19 cellular contexts compared by ENCODE assay signal in the genomic region with DNA sequence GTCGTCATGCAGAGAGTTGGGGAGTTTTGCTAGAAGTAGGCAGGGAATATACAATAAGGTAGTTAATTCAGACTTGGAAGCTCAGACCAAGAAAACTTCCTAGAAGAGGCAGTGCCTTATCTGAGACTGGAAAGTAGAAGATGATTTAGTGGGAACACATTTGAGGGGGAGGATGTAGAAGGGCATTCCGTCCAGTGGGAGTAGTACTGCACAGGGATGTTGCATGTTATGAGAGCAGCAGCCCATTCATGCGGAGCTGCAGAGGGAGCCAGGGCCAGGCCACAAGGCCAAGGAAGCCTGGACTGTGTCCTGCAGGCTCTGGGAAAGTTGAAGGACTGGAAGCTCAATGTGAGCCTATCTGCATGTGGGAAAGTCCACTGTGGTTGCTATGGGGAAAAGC.
DNase-seq lines count a peak whose midpoint lies in the region; ATAC-seq, FAIRE-seq and TF ChIP-seq lines count a peak whose summit lies in the region.
"Had no signal": no experiment of that assay in that cellular context is flagged by ENCODE, and none has a peak within 500 bp of the region (broad histone marks: within the 10 kb centered on the region; RNA-seq: fewer than 3 reads in every experiment).

No MANE protein-coding gene starts in this region.

- H3K9ac ChIP-seq in H1 (replicated peaks in 1 of 4; ENCODE audit: extremely low read depth in 1 of 4, low read depth in 3 of 4, low read length in 3 of 4), result no peak overlapping the region; a peak in 1 of 7 replicates

- H2AK5ac ChIP-seq in H1 (ENCODE audit: low read depth, low read length), result no peak overlapping the region

- no peak overlapping the region for H2BK5ac ChIP-seq in H1 (ENCODE audit: low read depth, low read length)

- no peak overlapping the region for H2BK20ac ChIP-seq in H1 (ENCODE audit: low read length)

- no peaks in the 10 kb centered on the region for H3K9me3 ChIP-seq in H1 (ENCODE audit: insufficient read depth in 2 of 2, low read depth in 1 of 2, low read length in 1 of 2)
- H3K9me3 ChIP-seq: HAP-1 had no signal

- no peak for TF ChIP-seq RAD21 in H1 (IDR thresholded peaks at IDR 0.05 in 1 of 2, conservative IDR thresholded peaks at IDR 0.05 in 1 of 2; ENCODE audit: low read depth in 2 of 2, low read length in 2 of 2)

- no peak overlapping the region for H2AFZ ChIP-seq in H1 (ENCODE audit: low read length)
- H2AFZ ChIP-seq: GM23338 had no signal

- H3K4me1 ChIP-seq in H1 (replicated peaks in 1 of 4; ENCODE audit: control insufficient read depth in 3 of 4, insufficient read depth in 4 of 4, low read length in 3 of 4), result peaks cover 3 to 9% (median 4%) of the 10 kb centered on the region in 4 experiments; a peak in 5 of 7 replicates
- H3K4me1 ChIP-seq: HAP-1 had no signal

- peak overlapping the region; percentile 73 for H2BK15ac ChIP-seq in H1 (ENCODE audit: low read length)

- H3K4me3 ChIP-seq in H1 (ENCODE audit: extremely low read depth in 1 of 4, insufficient read depth in 2 of 4, low read depth in 3 of 4, low read length in 4 of 4), result no peak overlapping the region
- H3K4me3 ChIP-seq: GM23338, HAP-1 had no signal

- POLR2A ChIA-PET in H1 (lab: Charles Lee; ENCODE audit: partially characterized antibody), result interaction anchor here (1.0 to 1.2 kb wide), 2 partner anchors 9 to 14 kb away, joined by 3 to 4 read pairs; no protein-coding TSS in a partner anchor

- H4K20me1 ChIP-seq in H1 (replicated peaks in 1 of 2; ENCODE audit: control insufficient read depth in 1 of 2, insufficient read depth in 2 of 2, low read length in 2 of 2), result no peaks in the 10 kb centered on the region

- no peak overlapping the region for H3K56ac ChIP-seq in H1 (replicated peaks; ENCODE audit: insufficient read length, low read depth, low read length)

- H4K91ac ChIP-seq in H1 (replicated peaks; ENCODE audit: insufficient read length, low read length), result no peak overlapping the region

- no peak overlapping the region for H3K23ac ChIP-seq in H1 (ENCODE audit: insufficient read length)

- no peak overlapping the region for H3K4ac ChIP-seq in H1 (replicated peaks; ENCODE audit: insufficient read length, low read depth, low read length)

- ATAC-seq in omental fat pad (ENCODE audit: low FRiP score), result peak; percentile 75
- ATAC-seq: GM23338 had no signal

- H4K8ac ChIP-seq in H1 (ENCODE audit: extremely low read depth, insufficient read depth, low read length), result no peak overlapping the region

- no peak overlapping the region for H2BK120ac ChIP-seq in H1 (replicated peaks; ENCODE audit: low read depth, low read length)

- WGBS in H1 (ENCODE audit: extremely low coverage in 1 of 2, insufficient coverage in 1 of 2, insufficient read length in 1 of 2, insufficient replicate concordance in 2 of 2, low coverage in 1 of 2, low lambda C conversion rate in 2 of 2, missing lambda C conversion rate in 1 of 2), 2 experiments, result 93% methylated on average over 3 of the region's 3 CpGs; no CpG with 5 or more reads in 1 of the 2 experiments

- CTCF ChIA-PET in H1 (lab: Charles Lee; ENCODE audit: partially characterized antibody), result interaction anchor here (0.9 to 1.3 kb wide), 3 partner anchors 12 to 48 kb away, joined by 3 to 4 read pairs (median 3); no protein-coding TSS in a partner anchor

- H3K79me1 ChIP-seq in H1 (ENCODE audit: low read depth, low read length), result no peaks in the 10 kb centered on the region

- no peak overlapping the region for H3K18ac ChIP-seq in H1 (ENCODE audit: extremely low read depth, low read length)

- no peak for DNase-seq in H1 (ENCODE audit: low read depth in 1 of 2, low spot score in 2 of 2)
- peak; percentile 28 for DNase-seq in kidney tubule cell (ENCODE audit: low spot score)
- no peak for DNase-seq in omental fat pad (ENCODE audit: low spot score)
- DNase-seq in frontal cortex (ENCODE audit: low spot score in 2 of 2), result no peak
- no peak for DNase-seq in cerebellum (ENCODE audit: low spot score)
- no peak for DNase-seq in NCI-H2081 treated with DMSO at 0.1 percent for 48 hours (lab: John Stamatoyannopoulos, UW)
- DNase-seq: C1 segment of cervical spinal cord; Calu3; CD4-positive, alpha-beta memory T cell; COR-L47; DMS53; DMS79 treated with DMSO at 0.1 percent for 48 hours; GF-D8; HFFc6 had no signal

- TF ChIP-seq CTCF in H1 (IDR thresholded peaks at IDR 0.05; ENCODE audit: control extremely low read depth in 1 of 3, insufficient read depth in 1 of 3, low read depth in 1 of 3, low read length in 3 of 3) (no peak), omental fat pad (IDR thresholded peaks at IDR 0.05) (no peak)

- no peak overlapping the region for H3K27ac ChIP-seq in H1 (ENCODE audit: low read depth, low read length)

- no peak overlapping the region for H3K4me2 ChIP-seq in H1 (ENCODE audit: insufficient read depth in 1 of 2, low read depth in 2 of 2, low read length in 2 of 2)
- H3K4me2 ChIP-seq: GM23338 had no signal

- FAIRE-seq in H1 (lab: Jason Lieb, UNC), result no peak
- FAIRE-seq in frontal cortex (lab: Jason Lieb, UNC), result no peak
- FAIRE-seq: GM12891, GM18507, H54 had no signal

- H2BK12ac ChIP-seq in H1 (ENCODE audit: low read depth, low read length), result 0 out of 2 replicates have a peak overlapping the region, but pooled peaks have one; percentile 18

- no peaks in the 10 kb centered on the region for H3K23me2 ChIP-seq in H1 (ENCODE audit: low read depth, low read length)

- no peaks in the 10 kb centered on the region for H3K79me2 ChIP-seq in H1 (ENCODE audit: control insufficient read depth in 1 of 2, insufficient read depth in 2 of 2, low read length in 2 of 2)

- no peaks in the 10 kb centered on the region for H3K36me3 ChIP-seq in H1 (ENCODE audit: control insufficient read depth in 2 of 4, insufficient read depth in 4 of 4, low read length in 3 of 4)
- H3K36me3 ChIP-seq: HAP-1 had no signal

- no peak overlapping the region for H4K5ac ChIP-seq in H1 (ENCODE audit: insufficient read length, low read depth, low read length)

- no peaks in the 10 kb centered on the region; a peak in 1 of 7 replicates for H3K27me3 ChIP-seq in H1 (replicated peaks in 1 of 4; ENCODE audit: control insufficient read depth in 3 of 4, extremely low read depth in 1 of 4, insufficient read depth in 3 of 4, low read length in 3 of 4)

- no peak overlapping the region for H3K14ac ChIP-seq in H1 (ENCODE audit: insufficient read length)

- no peak for TF ChIP-seq POLR2A in H1 (IDR thresholded peaks at IDR 0.05; ENCODE audit: control extremely low read depth in 1 of 2, low read depth in 2 of 2, low read length in 2 of 2)

- no peak for TF ChIP-seq EP300 in H1 (IDR thresholded peaks at IDR 0.05; ENCODE audit: borderline replicate concordance in 1 of 2, low read depth in 2 of 2, low read length in 2 of 2)

TF ChIP-seq in H1, 55 proteins besides CTCF, POLR2A, EP300 and RAD21:
- no peak for TF ChIP-seq ASH2L (IDR thresholded peaks at IDR 0.05; ENCODE audit: low read length)
- no peak for TF ChIP-seq JUN (IDR thresholded peaks at IDR 0.05; ENCODE audit: low read depth, low read length)
- TF ChIP-seq CREB1 (IDR thresholded peaks at IDR 0.05), result no peak
- TF ChIP-seq ZNF274 (IDR thresholded peaks at IDR 0.05; ENCODE audit: borderline replicate concordance, extremely low read depth, low read length), result no peak
- TF ChIP-seq CHD2 (IDR thresholded peaks at IDR 0.05; ENCODE audit: low read length), result no peak
- TF ChIP-seq, protein P1, sequence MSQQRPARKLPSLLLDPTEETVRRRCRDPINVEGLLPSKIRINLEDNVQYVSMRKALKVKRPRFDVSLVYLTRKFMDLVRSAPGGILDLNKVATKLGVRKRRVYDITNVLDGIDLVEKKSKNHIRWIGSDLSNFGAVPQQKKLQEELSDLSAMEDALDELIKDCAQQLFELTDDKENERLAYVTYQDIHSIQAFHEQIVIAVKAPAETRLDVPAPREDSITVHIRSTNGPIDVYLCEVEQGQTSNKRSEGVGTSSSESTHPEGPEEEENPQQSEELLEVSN (IDR thresholded peaks at IDR 0.05), result no peak
- TF ChIP-seq TBP (IDR thresholded peaks at IDR 0.05; ENCODE audit: low read depth, low read length), result no peak
- no peak for TF ChIP-seq TCF12 (IDR thresholded peaks at IDR 0.05; ENCODE audit: low read depth, low read length)
- TF ChIP-seq FOSL1 (IDR thresholded peaks at IDR 0.05; ENCODE audit: insufficient read depth, low read depth, low read length), result no peak
- no peak for TF ChIP-seq SRF (IDR thresholded peaks at IDR 0.05; ENCODE audit: low read depth, low read length)
- TF ChIP-seq GTF2F1 (IDR thresholded peaks at IDR 0.05; ENCODE audit: borderline replicate concordance, low read depth, low read length), result no peak
- TF ChIP-seq RXRA (IDR thresholded peaks at IDR 0.05; ENCODE audit: insufficient read depth, low read depth, low read length), result no peak
- TF ChIP-seq BCL11A (IDR thresholded peaks at IDR 0.05; ENCODE audit: low read depth in 2 of 2, low read length in 2 of 2), result no peak
- no peak for TF ChIP-seq NRF1 (IDR thresholded peaks at IDR 0.05; ENCODE audit: low read depth, low read length)
- TF ChIP-seq KDM5A (IDR thresholded peaks at IDR 0.05; ENCODE audit: low read length), result no peak
- TF ChIP-seq RNF2 (IDR thresholded peaks at IDR 0.05; ENCODE audit: borderline replicate concordance, low read depth, low read length, missing control alignments, poor library complexity, severe bottlenecking), result no peak
- TF ChIP-seq, protein P2, sequence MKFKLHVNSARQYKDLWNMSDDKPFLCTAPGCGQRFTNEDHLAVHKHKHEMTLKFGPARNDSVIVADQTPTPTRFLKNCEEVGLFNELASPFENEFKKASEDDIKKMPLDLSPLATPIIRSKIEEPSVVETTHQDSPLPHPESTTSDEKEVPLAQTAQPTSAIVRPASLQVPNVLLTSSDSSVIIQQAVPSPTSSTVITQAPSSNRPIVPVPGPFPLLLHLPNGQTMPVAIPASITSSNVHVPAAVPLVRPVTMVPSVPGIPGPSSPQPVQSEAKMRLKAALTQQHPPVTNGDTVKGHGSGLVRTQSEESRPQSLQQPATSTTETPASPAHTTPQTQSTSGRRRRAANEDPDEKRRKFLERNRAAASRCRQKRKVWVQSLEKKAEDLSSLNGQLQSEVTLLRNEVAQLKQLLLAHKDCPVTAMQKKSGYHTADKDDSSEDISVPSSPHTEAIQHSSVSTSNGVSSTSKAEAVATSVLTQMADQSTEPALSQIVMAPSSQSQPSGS (IDR thresholded peaks at IDR 0.05; ENCODE audit: low read length), result no peak
- TF ChIP-seq POLR2AphosphoS5 (IDR thresholded peaks at IDR 0.05; ENCODE audit: low read depth, low read length), result no peak
